ENCODE assay signal across 8 cellular contexts in genomic region chr9:137534256-137535119, GRCh38. TPM values are rescaled to one million over a fixed set of nuclear protein-coding genes. Genes with fewer than 3 reads are reported as not detected.
DNase-seq lines count a peak whose midpoint lies in the region; ATAC-seq and TF ChIP-seq lines count a peak whose summit lies in the region.

No MANE protein-coding gene starts in this region.

- H3K27me3 ChIP-seq in HAP-1 (ENCODE audit: low read depth) (no peaks in the 10 kb centered on the region), heart left ventricle (no peaks in the 10 kb centered on the region)

- TF ChIP-seq POLR2A in heart left ventricle (IDR thresholded peaks at IDR 0.05), result no peak

- H3K36me3 ChIP-seq in HAP-1 (replicated peaks), result no peaks in the 10 kb centered on the region
- peaks cover 0 to 13% (median 2%) of the 10 kb centered on the region in 9 donors for H3K36me3 ChIP-seq in heart left ventricle

- WGBS in heart left ventricle, 4 donors, result 58 to 66% (median 63%) methylated on average over 18 to 19 of the region's 19 CpGs

- peaks cover 6% of the 10 kb centered on the region for H3K9me3 Mint-ChIP-seq in activated T-helper 2 cell treated with anti-CD3 and anti-CD28 coated beads, Interferon-gamma antibody, Interleukin-2, Interleukin-4, amounts not matched to agents 10 μg/mL and 5 μg/mL and 100 μg/mL, durations not matched to agents 14 hours and 24 hours and 36 hours

- H3K9me3 ChIP-seq in HAP-1 (no peaks in the 10 kb centered on the region), heart left ventricle (no peaks in the 10 kb centered on the region)

- H3K4me1 Mint-ChIP-seq in activated T-helper 2 cell treated with anti-CD3 and anti-CD28 coated beads, Interferon-gamma antibody, Interleukin-2, Interleukin-4, amounts not matched to agents 10 μg/mL and 5 μg/mL and 100 μg/mL, durations not matched to agents 14 hours and 24 hours and 36 hours (ENCODE audit: low read depth), result peaks cover 26% of the 10 kb centered on the region

- DNase-seq in Caki2 (ENCODE audit: low read depth), result peak; percentile 42
- peak; percentile 63 to 81 for DNase-seq in HAP-1 (ENCODE audit: low spot score in 2 of 2)
- DNase-seq in NCI-H526 treated with DMSO at 0.1 percent for 48 hours (lab: John Stamatoyannopoulos, UW), result peak; percentile 19
- DNase-seq in activated T-helper 2 cell treated with anti-CD3 and anti-CD28 coated beads, Interferon-gamma antibody, Interleukin-2, Interleukin-4, amounts not matched to agents 10 μg/mL and 5 μg/mL and 100 μg/mL, durations not matched to agents 14 hours and 24 hours and 36 hours (ENCODE audit: low spot score), result no peak
- DNase-seq in heart left ventricle, result peak in 1 of 5 donors; percentile 21
- DNase-seq in sciatic nerve (ENCODE audit: low spot score), result no peak

- H3K4me3 Mint-ChIP-seq in activated T-helper 2 cell treated with anti-CD3 and anti-CD28 coated beads, Interferon-gamma antibody, Interleukin-2, Interleukin-4, amounts not matched to agents 10 μg/mL and 5 μg/mL and 100 μg/mL, durations not matched to agents 14 hours and 24 hours and 36 hours (ENCODE audit: low read depth), result no peak overlapping the region

- peaks cover 17% of the 10 kb centered on the region for H3K36me3 Mint-ChIP-seq in activated T-helper 2 cell treated with anti-CD3 and anti-CD28 coated beads, Interferon-gamma antibody, Interleukin-2, Interleukin-4, amounts not matched to agents 10 μg/mL and 5 μg/mL and 100 μg/mL, durations not matched to agents 14 hours and 24 hours and 36 hours (ENCODE audit: low read depth)

- peak in 3 of 4 donors; percentile 60 to 72 (median 68) for ATAC-seq in heart left ventricle
- peak; percentile 86 for ATAC-seq in sciatic nerve
- no peak for ATAC-seq in HG03175 (IDR thresholded peaks at IDR 0.05; ENCODE audit: unreplicated experiment)
- ATAC-seq in HG03196 (IDR thresholded peaks at IDR 0.05; ENCODE audit: unreplicated experiment), result no peak

- in situ Hi-C loops in Caki2 (cut with HindIII; ENCODE audit: low pct_unique_long_range_greater_than_20kb, low sequenced_read_pairs) (no loop called here), HAP-1 (cut with MboI; ENCODE audit: low sequenced_read_pairs) (no loop called here)

- H3K27ac Mint-ChIP-seq in activated T-helper 2 cell treated with anti-CD3 and anti-CD28 coated beads, Interferon-gamma antibody, Interleukin-2, Interleukin-4, amounts not matched to agents 10 μg/mL and 5 μg/mL and 100 μg/mL, durations not matched to agents 14 hours and 24 hours and 36 hours, result peak overlapping the region; percentile 36

- no peak overlapping the region for H3K4me3 ChIP-seq in HAP-1
- H3K4me3 ChIP-seq in heart left ventricle, result no peak overlapping the region

- intact Hi-C loops in activated T-helper 2 cell treated with anti-CD3 and anti-CD28 coated beads, Interferon-gamma antibody, Interleukin-2, Interleukin-4, amounts not matched to agents 10 μg/mL and 5 μg/mL and 100 μg/mL, durations not matched to agents 14 hours and 24 hours and 36 hours (cut with micrococcal nuclease), result loop anchor here (5.0 to 10.0 kb wide), 2 partner anchors 53 to 110 kb away; partner anchors contain the start of genes EXD3 and NOXA1
- intact Hi-C loops in heart left ventricle (cut with DNase I), result no loop called here
- intact Hi-C loops in sciatic nerve (cut with DNase I), result no loop called here

- H3K4me1 ChIP-seq in HAP-1 (peaks cover 7% of the 10 kb centered on the region; the same call in 1 of the 2 replicates), heart left ventricle (peaks cover 0 to 10% (median 6%) of the 10 kb centered on the region in 12 donors)

- no peaks in the 10 kb centered on the region for H3K27me3 Mint-ChIP-seq in activated T-helper 2 cell treated with anti-CD3 and anti-CD28 coated beads, Interferon-gamma antibody, Interleukin-2, Interleukin-4, amounts not matched to agents 10 μg/mL and 5 μg/mL and 100 μg/mL, durations not matched to agents 14 hours and 24 hours and 36 hours (ENCODE audit: low read depth)

- peak; percentile 32 to 74 (median 58) for TF ChIP-seq CTCF in heart left ventricle (IDR thresholded peaks at IDR 0.05)

- H3K27ac ChIP-seq in heart left ventricle, result no peak overlapping the region

RNA-seq across cellular contexts. Expression of gene PNPLA7, which starts 15.7 kb away (rescaled TPM):
- total RNA-seq in Caki2 (2014; rRNA removed; shearing (Covaris generic); ENCODE audit: low replicate concordance), result 0.09 and 0.98 TPM in 2 replicates
- 1.6 TPM in 2 replicates for total RNA-seq in activated T-helper 2 cell treated with anti-CD3 and anti-CD28 coated beads, Interferon-gamma antibody, Interleukin-2, Interleukin-4, amounts not matched to agents 10 μg/mL and 5 μg/mL and 100 μg/mL, durations not matched to agents 14 hours and 24 hours and 36 hours
- total RNA-seq in heart left ventricle (10 to 100 TPM in 1 of 9 donors, 1 to 10 TPM in 8; 4.4 to 10.1 (median 7.6) TPM), sciatic nerve (18.3 TPM)
- 1 to 10 TPM in 1 of 2 donors, under 1 TPM in 1; 0.78 to 8.8 TPM for polyA plus RNA-seq in heart left ventricle

RNA-seq across cellular contexts. Expression of gene MRPL41, which starts 17.2 kb away (rescaled TPM):
- 65.2 and 71.9 TPM in 2 replicates for total RNA-seq in Caki2 (2014; rRNA removed; shearing (Covaris generic); ENCODE audit: low replicate concordance)
- 43.2 and 49.4 TPM in 2 replicates for total RNA-seq in activated T-helper 2 cell treated with anti-CD3 and anti-CD28 coated beads, Interferon-gamma antibody, Interleukin-2, Interleukin-4, amounts not matched to agents 10 μg/mL and 5 μg/mL and 100 μg/mL, durations not matched to agents 14 hours and 24 hours and 36 hours
- total RNA-seq in heart left ventricle, result 100 to 1,000 TPM; 118 to 389 (median 196) TPM
- polyA plus RNA-seq in heart left ventricle, result 100 to 1,000 TPM; 160 to 847 TPM
- total RNA-seq in sciatic nerve, result 61.1 TPM

RNA-seq across cellular contexts. Expression of gene DPH7, which starts 44.2 kb away (rescaled TPM):
- total RNA-seq in Caki2 (2014; rRNA removed; shearing (Covaris generic); ENCODE audit: low replicate concordance), result 6.6 and 18.6 TPM in 2 replicates
- 43.2 and 46.2 TPM in 2 replicates for total RNA-seq in activated T-helper 2 cell treated with anti-CD3 and anti-CD28 coated beads, Interferon-gamma antibody, Interleukin-2, Interleukin-4, amounts not matched to agents 10 μg/mL and 5 μg/mL and 100 μg/mL, durations not matched to agents 14 hours and 24 hours and 36 hours
- total RNA-seq in heart left ventricle (10 to 100 TPM; 12.6 to 22.0 (median 16.7) TPM), sciatic nerve (33.1 TPM)
- 10 to 100 TPM; 13.1 to 23.7 TPM for polyA plus RNA-seq in heart left ventricle

RNA-seq across cellular contexts. Expression of gene ZMYND19, which starts 55.8 kb away (rescaled TPM):
- 21.1 and 27.8 TPM in 2 replicates for total RNA-seq in Caki2 (2014; rRNA removed; shearing (Covaris generic); ENCODE audit: low replicate concordance)
- total RNA-seq in activated T-helper 2 cell treated with anti-CD3 and anti-CD28 coated beads, Interferon-gamma antibody, Interleukin-2, Interleukin-4, amounts not matched to agents 10 μg/mL and 5 μg/mL and 100 μg/mL, durations not matched to agents 14 hours and 24 hours and 36 hours, result 72.4 and 74.4 TPM in 2 replicates
- 10 to 100 TPM in 4 of 9 donors, 1 to 10 TPM in 5; 6.8 to 19.9 (median 9.4) TPM for total RNA-seq in heart left ventricle
- polyA plus RNA-seq in heart left ventricle, result 10 to 100 TPM; 12.0 to 20.5 TPM
- 15.6 TPM for total RNA-seq in sciatic nerve

Comparison
In these comparisons a context has a peak if more than half of its experiments do, and no peak if none do; other contexts are left out.
1. DNase-seq: peak in Caki2 (single experiment), HAP-1 (2 of 2) and NCI-H526 treated with DMSO at 0.1 percent for 48 hours (single experiment); none in activated T-helper 2 cell treated with anti-CD3 and anti-CD28 coated beads, Interferon-gamma antibody, Interleukin-2, Interleukin-4, amounts not matched to agents 10 μg/mL and 5 μg/mL and 100 μg/mL, durations not matched to agents 14 hours and 24 hours and 36 hours (single experiment) and sciatic nerve (single experiment).
2. ATAC-seq: peak in heart left ventricle (3 of 4) and sciatic nerve (single experiment); none in HG03175 (single experiment) and HG03196 (single experiment).